11 cellular contexts compared by ENCODE assay signal in the genomic region with DNA sequence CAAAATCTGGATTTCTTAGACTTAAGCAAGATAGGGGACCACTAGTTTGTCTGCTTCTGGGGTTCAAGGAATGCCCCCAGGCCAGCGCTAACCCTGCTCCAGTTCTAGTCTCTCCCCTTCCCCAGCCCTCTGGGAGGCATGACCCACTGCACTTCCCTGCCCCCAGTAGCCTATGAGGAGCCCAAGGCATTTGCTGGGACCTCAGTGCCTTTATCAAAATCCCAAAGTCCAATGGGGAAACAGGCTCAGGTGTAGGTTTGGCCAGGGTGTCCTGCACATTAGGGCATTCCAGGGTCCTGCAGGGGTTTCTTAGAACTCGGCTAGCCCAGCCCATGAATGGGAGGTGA. TPM values are rescaled to one million over a fixed set of nuclear protein-coding genes. Genes with fewer than 3 reads are reported as not detected.
DNase-seq lines count a peak whose midpoint lies in the region; ATAC-seq, FAIRE-seq and TF ChIP-seq lines count a peak whose summit lies in the region.
"Had no signal": no experiment of that assay in that cellular context is flagged by ENCODE, and none has a peak within 500 bp of the region (broad histone marks: within the 10 kb centered on the region; RNA-seq: fewer than 3 reads in every experiment).

No MANE protein-coding gene starts in this region.

- H3K4me1 ChIP-seq in A549 = peaks cover 31% of the 10 kb centered on the region
- peaks cover 28% of the 10 kb centered on the region for H3K4me1 ChIP-seq in IMR-90 (ENCODE audit: control insufficient read depth, insufficient read depth, low read length)

- no TSS peak for BruUV-seq in IMR-90 (replicated peaks; lab: Mats Ljungman, UMichigan)

- peaks cover 7 to 63% of the 10 kb centered on the region in 2 experiments; a peak in 3 of 4 replicates for H3K79me1 ChIP-seq in IMR-90 (ENCODE audit: low read depth in 1 of 2, low read length in 2 of 2)

- no peaks in the 10 kb centered on the region for H3K9me3 ChIP-seq in A549
- no peaks in the 10 kb centered on the region for H3K9me3 ChIP-seq in IMR-90 (ENCODE audit: control insufficient read depth, insufficient read depth, low read length)

- peak overlapping the region; percentile 90 for H4K91ac ChIP-seq in IMR-90 (ENCODE audit: insufficient read depth, low read depth, low read length)

- H3K56ac ChIP-seq in IMR-90 (ENCODE audit: extremely low read depth, insufficient read depth, low read length) = peak overlapping the region; percentile 69

- TF ChIP-seq POLR2A in A549 (IDR thresholded peaks at IDR 0.05; ENCODE audit: low read length) = no peak
- no peak; the same call in 1 of the 2 replicates for TF ChIP-seq POLR2A in IMR-90 (IDR thresholded peaks at IDR 0.05; ENCODE audit: low read depth, low read length)

- peak overlapping the region; percentile 94 for H2BK5ac ChIP-seq in IMR-90 (ENCODE audit: low read depth, low read length, poor library complexity, severe bottlenecking)

- peak overlapping the region; percentile 90 for H4K5ac ChIP-seq in IMR-90 (ENCODE audit: low read depth, low read length)

- peaks cover 56 to 85% (median 72%) of the 10 kb centered on the region in 3 donors for H3K4me1 Mint-ChIP-seq in naive B cell

- H3K36me3 ChIP-seq in IMR-90 (ENCODE audit: control insufficient read depth, insufficient read depth, low read length) = peaks cover 22% of the 10 kb centered on the region

- no peaks in the 10 kb centered on the region for H3K9me3 Mint-ChIP-seq in naive B cell

- H3K27ac Mint-ChIP-seq in naive B cell = peak overlapping the region; percentile 95 to 99 (median 97)

- ATAC-seq in A549 = no peak
- ATAC-seq in IMR-90 (ENCODE audit: low read depth) = no peak
- no peak for ATAC-seq in naive B cell (ENCODE audit: low read depth in 2 of 2)
- no peak for ATAC-seq in HG03521 (IDR thresholded peaks at IDR 0.05; ENCODE audit: unreplicated experiment)

- H3K14ac ChIP-seq in IMR-90 (replicated peaks; ENCODE audit: low read depth, low read length) = peak overlapping the region; percentile 89

- peak overlapping the region; percentile 50 for H3K18ac ChIP-seq in IMR-90 (ENCODE audit: low read depth, low read length)

- no peak for TF ChIP-seq EP300 in A549 (IDR thresholded peaks at IDR 0.05)

- peaks cover 34% of the 10 kb centered on the region for H4K20me1 ChIP-seq in IMR-90 (ENCODE audit: insufficient read depth, low read length)

- 70% methylated on average over 2 of the region's 2 CpGs for WGBS in A549 (ENCODE audit: missing lambda C conversion rate)
- WGBS in IMR-90 (ENCODE audit: extremely low coverage in 2 of 2, insufficient read length in 1 of 2), 2 experiments = no CpG with 5 or more reads among the region's 2 CpGs

- H2AK5ac ChIP-seq in IMR-90 (ENCODE audit: low read depth, low read length) = peak overlapping the region; percentile 98

- dilution Hi-C loops in IMR-90 (cut with HindIII; ENCODE audit: low sequenced_read_pairs, unreplicated experiment) = no loop called here

- H2AFZ ChIP-seq in IMR-90 (replicated peaks; ENCODE audit: low read length, poor library complexity) = no peak overlapping the region

- peak overlapping the region; percentile 82 to 86 for H4K8ac ChIP-seq in IMR-90 (ENCODE audit: low read depth in 2 of 2, low read length in 2 of 2)

- POLR2A ChIA-PET in A549 (lab: Yijun Ruan, JAX) (no interaction called here), IMR-90 (lab: Charles Lee; ENCODE audit: unreplicated experiment) (no interaction called here)

- peak overlapping the region; percentile 96 for H3K4ac ChIP-seq in IMR-90 (ENCODE audit: low read depth, low read length)

- peak overlapping the region; percentile 92 for H2BK120ac ChIP-seq in IMR-90 (ENCODE audit: low read depth, low read length)

- peaks cover 22% of the 10 kb centered on the region for H3K9me1 ChIP-seq in IMR-90 (ENCODE audit: insufficient read depth, low read length)

- H3K4me3 ChIP-seq in A549 = peak overlapping the region; percentile 99
- peak overlapping the region; percentile 74 for H3K4me3 ChIP-seq in IMR-90 (ENCODE audit: insufficient read depth, low read depth, low read length)

- peak overlapping the region; percentile 89 for H3K9ac ChIP-seq in IMR-90 (ENCODE audit: low read depth, low read length)

- peaks cover 35 to 36% of the 10 kb centered on the region in 2 donors for H3K36me3 Mint-ChIP-seq in naive B cell

- H3K23ac ChIP-seq in IMR-90 (ENCODE audit: low read depth, low read length) = peak overlapping the region; percentile 32

- H3K4me3 Mint-ChIP-seq in naive B cell = peak overlapping the region; percentile 96 to 100 (median 99)

- H2AK9ac ChIP-seq in IMR-90 (replicated peaks; ENCODE audit: low read depth, low read length, poor library complexity) = peak overlapping the region; percentile 89

- in situ Hi-C loops in IMR-90 (cut with MboI; ENCODE audit: low sequenced_read_pairs) = loop anchor here (5.0 kb wide), 2 partner anchors 48 to 73 kb away; partner anchors contain the start of gene NSMCE1

- H3K4me2 ChIP-seq in A549 (peak overlapping the region; percentile 74), IMR-90 (ENCODE audit: low read depth, low read length) (peak overlapping the region; percentile 71)

- H2BK15ac ChIP-seq in IMR-90 (ENCODE audit: low read depth, low read length) = peak overlapping the region; percentile 63; the same call in 1 of the 3 replicates

- no peaks in the 10 kb centered on the region for H3K27me3 ChIP-seq in IMR-90 (ENCODE audit: control insufficient read depth, insufficient read depth, low read length)

- intact Hi-C loops in IMR-90 (cut with micrococcal nuclease) = loop anchor here (2.0 to 5.0 kb wide), 2 partner anchors 48 to 80 kb away; partner anchors contain the start of gene NSMCE1

- CTCF ChIA-PET in A549 (lab: Yijun Ruan, JAX) = interaction anchor here (1.0 to 3.5 kb wide), 3 partner anchors 51 to 80 kb away, joined by 5 to 14 read pairs (median 10); no protein-coding TSS in a partner anchor
- CTCF ChIA-PET in IMR-90 (lab: Yijun Ruan, JAX) = no interaction called here

- peak overlapping the region; percentile 69 for H2BK20ac ChIP-seq in IMR-90 (ENCODE audit: low read depth, low read length)

- DNase-seq in A549 (ENCODE audit: low read depth in 1 of 2, low spot score in 1 of 2) = no peak
- DNase-seq in IMR-90 = no peak
- DNase-seq in naive B cell = no peak
- DNase-seq in mesenteric fat pad (ENCODE audit: low spot score) = no peak
- DNase-seq in NCI-H1930 (lab: John Stamatoyannopoulos, UW) = no peak
- DNase-seq in HPDE6-E6E7 (ENCODE audit: extremely low spot score) = no peak
- DNase-seq: anterior cingulate cortex, DMS79 treated with DMSO at 0.1 percent for 48 hours, NCI-H82 had no signal

- FAIRE-seq in A549 (lab: Jason Lieb, UNC) = no peak

- H3K27me3 Mint-ChIP-seq in naive B cell = no peaks in the 10 kb centered on the region

- TF ChIP-seq RAD21 in A549 (conservative IDR thresholded peaks at IDR 0.05 in 1 of 2, IDR thresholded peaks at IDR 0.05 in 1 of 2) = no peak
- no peak for TF ChIP-seq RAD21 in IMR-90 (IDR thresholded peaks at IDR 0.05; ENCODE audit: low read length)

- TF ChIP-seq CTCF in A549 (IDR thresholded peaks at IDR 0.05) (no peak), IMR-90 (conservative IDR thresholded peaks at IDR 0.05; ENCODE audit: low read depth, low read length) (no peak)

- H3K27ac ChIP-seq in A549 (peak overlapping the region; percentile 96 to 97; a peak in 5 of 6 replicates), IMR-90 (ENCODE audit: insufficient read depth, low read length) (peak overlapping the region; percentile 80), cingulate gyrus (ENCODE audit: low read depth, low read length) (peak overlapping the region; percentile 32)

TF ChIP-seq in A549, 52 proteins besides CTCF, POLR2A, EP300 and RAD21 (continues in another document):
- TF ChIP-seq NR3C1 (IDR thresholded peaks at IDR 0.05) (no peak), SREBF2 (IDR thresholded peaks at IDR 0.05) (no peak), ESRRA (IDR thresholded peaks at IDR 0.05; ENCODE audit: borderline replicate concordance, low read length) (no peak)

TF ChIP-seq in IMR-90, 13 proteins besides CTCF, POLR2A, EP300 and RAD21 (continues in another document):
- TF ChIP-seq RCOR1 (IDR thresholded peaks at IDR 0.05; ENCODE audit: insufficient replicate concordance, low read length) (no peak), RFX5 (IDR thresholded peaks at IDR 0.05; ENCODE audit: low read depth, low read length) (no peak)
- TF ChIP-seq, protein P1, sequence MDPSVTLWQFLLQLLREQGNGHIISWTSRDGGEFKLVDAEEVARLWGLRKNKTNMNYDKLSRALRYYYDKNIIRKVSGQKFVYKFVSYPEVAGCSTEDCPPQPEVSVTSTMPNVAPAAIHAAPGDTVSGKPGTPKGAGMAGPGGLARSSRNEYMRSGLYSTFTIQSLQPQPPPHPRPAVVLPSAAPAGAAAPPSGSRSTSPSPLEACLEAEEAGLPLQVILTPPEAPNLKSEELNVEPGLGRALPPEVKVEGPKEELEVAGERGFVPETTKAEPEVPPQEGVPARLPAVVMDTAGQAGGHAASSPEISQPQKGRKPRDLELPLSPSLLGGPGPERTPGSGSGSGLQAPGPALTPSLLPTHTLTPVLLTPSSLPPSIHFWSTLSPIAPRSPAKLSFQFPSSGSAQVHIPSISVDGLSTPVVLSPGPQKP (IDR thresholded peaks at IDR 0.05; ENCODE audit: borderline replicate concordance, low read depth, low read length) = no peak

RNA-seq across cellular contexts. Expression of gene IL4R, which starts 1.2 kb away (rescaled TPM):
- polyA plus RNA-seq in A549 (2011; rRNA removed) (14.4 and 19.9 TPM in 2 replicates), A549 (2017; fragmentation: RNase III; extraction: RNeasy Plus Mini Kit Qiagen cat#74134 plus additional on column Dnase treatment) (16.9 to 21.5 TPM (median 19.3 TPM) in 3 replicates), IMR-90 (2012; rRNA removed) (18.7 and 21.5 TPM in 2 replicates), naive B cell (ENCODE audit: low read depth in 6 of 6) (1,000 to 10,000 TPM in 1 of 6 donors, 100 to 1,000 TPM in 5; 355 to 1,202 (median 525) TPM)
- polyA plus RNA-seq in A549 (2012; cell fraction: cytosol; rRNA removed) = 17.9 and 24.6 TPM in 2 replicates
- polyA plus RNA-seq in A549 (2012; cell fraction: nucleus; rRNA removed) = 37.5 and 40.4 TPM in 2 replicates
- 36.4 and 37.1 TPM in 2 replicates for polyA minus RNA-seq in A549 (2011; rRNA and poly(A)+ RNA removed)
- total RNA-seq in IMR-90 (2012; rRNA removed) (6.3 and 8.3 TPM in 2 replicates), mesenteric fat pad (85.8 TPM)
- 10.3 and 18.0 TPM in 2 replicates for polyA plus RNA-seq in IMR-90 (2012; cell fraction: cytosol; rRNA removed)
- 32.7 and 42.5 TPM in 2 replicates for polyA plus RNA-seq in IMR-90 (2012; cell fraction: nucleus; rRNA removed; ENCODE audit: low replicate concordance)

RNA-seq across cellular contexts. Expression of gene NSMCE1, which starts 46.4 kb away (rescaled TPM):
- polyA plus RNA-seq in A549 (2011; rRNA removed) (32.0 and 33.3 TPM in 2 replicates), A549 (2017; fragmentation: RNase III; extraction: RNeasy Plus Mini Kit Qiagen cat#74134 plus additional on column Dnase treatment) (59.9 to 72.6 TPM (median 60.6 TPM) in 3 replicates), IMR-90 (2012; rRNA removed) (47.5 and 48.0 TPM in 2 replicates), naive B cell (ENCODE audit: low read depth in 6 of 6) (100 to 1,000 TPM; 178 to 217 (median 195) TPM)
- polyA plus RNA-seq in A549 (2012; cell fraction: cytosol; rRNA removed) = 28.8 and 36.5 TPM in 2 replicates
- polyA plus RNA-seq in A549 (2012; cell fraction: nucleus; rRNA removed) = 18.9 and 25.4 TPM in 2 replicates
- 40.0 and 43.9 TPM in 2 replicates for polyA minus RNA-seq in A549 (2011; rRNA and poly(A)+ RNA removed)
- total RNA-seq in IMR-90 (2012; rRNA removed) (120 and 130 TPM in 2 replicates), mesenteric fat pad (39.6 TPM)
- polyA plus RNA-seq in IMR-90 (2012; cell fraction: cytosol; rRNA removed) = 36.6 and 48.8 TPM in 2 replicates
- polyA plus RNA-seq in IMR-90 (2012; cell fraction: nucleus; rRNA removed; ENCODE audit: low replicate concordance) = 13.4 and 21.5 TPM in 2 replicates

Comparison
In these comparisons a context has a peak if more than half of its experiments do, and no peak if none do; other contexts are left out.
1. H3K27ac ChIP-seq: peak in every context shown above with its lines; median percentile 96 in A549; 80 in IMR-90; 32 in cingulate gyrus.
2. RNA of gene IL4R, which starts 1.2 kb away (polyA plus RNA-seq): 355 to 1,202 TPM in naive B cell; 14.4 to 40.4 TPM in A549 and 10.3 to 42.5 TPM in IMR-90; every median in the first group is over 4 times any median in the second.